In the genomic region with DNA sequence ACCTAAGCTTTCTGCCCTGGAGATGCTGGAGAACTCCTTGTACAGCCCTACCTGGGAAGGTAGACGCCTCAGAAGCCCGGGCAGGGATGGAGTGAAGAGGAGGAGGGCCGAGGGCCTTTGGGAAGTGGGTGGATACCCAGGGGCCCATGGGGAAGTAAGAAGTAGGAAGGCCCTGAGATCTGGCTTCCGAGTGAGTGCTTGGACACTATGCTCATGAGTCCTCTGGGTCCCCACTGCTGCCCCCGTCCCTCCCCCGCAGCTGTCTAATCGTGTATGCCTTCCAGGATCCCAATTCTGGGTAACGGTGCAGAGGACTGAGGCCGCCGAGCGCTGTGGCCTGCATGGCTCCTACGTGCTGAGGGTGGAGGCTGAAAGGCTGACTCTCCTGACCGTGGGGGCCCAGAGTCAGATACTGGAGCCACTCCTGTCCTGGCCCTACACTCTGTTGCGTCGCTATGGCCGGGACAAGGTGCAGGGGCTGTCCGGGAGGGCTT, we compare ENCODE assay signal across 8 cellular contexts. TPM values are rescaled to one million over a fixed set of nuclear protein-coding genes. Genes with fewer than 3 reads are reported as not detected.
DNase-seq lines count a peak whose midpoint lies in the region; ATAC-seq, FAIRE-seq and TF ChIP-seq lines count a peak whose summit lies in the region.

No MANE protein-coding gene starts in this region.

- H3K9ac ChIP-seq in BLaER1 (peak overlapping the region; percentile 82), MM.1S (ENCODE audit: low read length) (no peak overlapping the region; the same call in 1 of the 2 replicates), endothelial cell of umbilical vein (replicated peaks; ENCODE audit: extremely low read depth, insufficient read depth, low read length) (no peak overlapping the region), neural cell (ENCODE audit: low read length) (no peak overlapping the region)

- CTCF ChIA-PET in endothelial cell of umbilical vein (lab: Charles Lee), result interaction anchor here (1.9 kb wide), 2 partner anchors 30 to 32 kb away, joined by 5 to 6 read pairs; no protein-coding TSS in a partner anchor

- peaks cover 39% of the 10 kb centered on the region for H3K4me1 ChIP-seq in BLaER1
- H3K4me1 ChIP-seq in MM.1S (ENCODE audit: low read length), result peaks cover 3% of the 10 kb centered on the region; the same call in 1 of the 2 replicates
- peaks cover 6% of the 10 kb centered on the region for H3K4me1 ChIP-seq in endothelial cell of umbilical vein (ENCODE audit: control insufficient read depth, extremely low read depth, insufficient read depth, low read length)

- H3K27me3 ChIP-seq in BLaER1 (peaks cover 13% of the 10 kb centered on the region), MM.1S (replicated peaks; ENCODE audit: insufficient read depth, low read length) (peaks cover 2% of the 10 kb centered on the region), endothelial cell of umbilical vein (ENCODE audit: control insufficient read depth in 2 of 2, insufficient read depth in 2 of 2, low read length in 2 of 2) (peaks cover 0 to 2% of the 10 kb centered on the region in 2 experiments), neural cell (ENCODE audit: insufficient read depth, low read depth, low read length) (peaks cover 24% of the 10 kb centered on the region)

- no TSS peak for BruUV-seq in endothelial cell of umbilical vein (replicated peaks; lab: Mats Ljungman, UMichigan)

- TF ChIP-seq POLR2A in endothelial cell of umbilical vein (IDR thresholded peaks at IDR 0.05; ENCODE audit: low read depth, low read length), result no peak

- H3K9me3 ChIP-seq in BLaER1, result no peaks in the 10 kb centered on the region
- no peaks in the 10 kb centered on the region for H3K9me3 ChIP-seq in MM.1S (replicated peaks; ENCODE audit: insufficient read depth, low read length)
- H3K9me3 ChIP-seq in endothelial cell of umbilical vein (replicated peaks; ENCODE audit: control insufficient read depth, insufficient read depth, low read length), result no peaks in the 10 kb centered on the region
- H3K9me3 ChIP-seq in neural cell (ENCODE audit: low read length), result no peaks in the 10 kb centered on the region

- H3K9me2 ChIP-seq in MM.1S (replicated peaks; ENCODE audit: insufficient read depth, low read length) (no peaks in the 10 kb centered on the region), neural cell (ENCODE audit: insufficient read depth, low read length) (no peaks in the 10 kb centered on the region)

- DNase-seq in MM.1S (no peak), endothelial cell of umbilical vein (ENCODE audit: low read depth, low spot score) (no peak), AG20443 (ENCODE audit: low spot score) (no peak)
- no peak for DNase-seq in stimulated activated CD4-positive, alpha-beta T cell treated with anti-CD3 and anti-CD28 coated beads, Interleukin-4, amount 100 ng/mL, for 4 hours
- DNase-seq in stimulated activated CD4-positive, alpha-beta T cell treated with anti-CD3 and anti-CD28 coated beads, Interleukin-2, amount 100 ng/mL, for 24 hours, result no peak

- no peak overlapping the region for H2AFZ ChIP-seq in MM.1S (ENCODE audit: low read length)
- no peak overlapping the region for H2AFZ ChIP-seq in endothelial cell of umbilical vein (ENCODE audit: low read depth, low read length)
- H2AFZ ChIP-seq in neural cell (ENCODE audit: low read depth, low read length), result no peak overlapping the region

- no peak for FAIRE-seq in endothelial cell of umbilical vein (lab: Jason Lieb, UNC)

- H3K27ac ChIP-seq in BLaER1 (no peak overlapping the region), MM.1S (ENCODE audit: low read length) (no peak overlapping the region), endothelial cell of umbilical vein (ENCODE audit: insufficient read depth, low read depth, low read length) (no peak overlapping the region), neural cell (ENCODE audit: low read length) (no peak overlapping the region)

- H3F3A ChIP-seq in MM.1S (ENCODE audit: insufficient read depth, low read length) (no peaks in the 10 kb centered on the region), neural cell (ENCODE audit: insufficient read depth, low read length, poor library complexity, severe bottlenecking) (no peaks in the 10 kb centered on the region)

- H3K79me2 ChIP-seq in MM.1S (ENCODE audit: low read length) (peaks cover 9% of the 10 kb centered on the region; the same call in 1 of the 2 replicates), endothelial cell of umbilical vein (ENCODE audit: control insufficient read depth, insufficient read depth, low read length) (no peaks in the 10 kb centered on the region), neural cell (replicated peaks; ENCODE audit: insufficient read depth, low read length) (no peaks in the 10 kb centered on the region)

- POLR2A ChIA-PET in endothelial cell of umbilical vein (lab: Charles Lee), result no interaction called here

- H3K4me2 ChIP-seq in BLaER1 (peak overlapping the region; percentile 97), MM.1S (ENCODE audit: low read depth, low read length) (peak overlapping the region; percentile 94), endothelial cell of umbilical vein (ENCODE audit: insufficient read depth, low read length) (peak overlapping the region; percentile 69), neural cell (ENCODE audit: low read length) (no peak overlapping the region)

- TF ChIP-seq RAD21 in neural cell (conservative IDR thresholded peaks at IDR 0.05), result no peak

- peaks cover 31% of the 10 kb centered on the region for H4K20me1 ChIP-seq in BLaER1
- H4K20me1 ChIP-seq in MM.1S (ENCODE audit: insufficient read depth, low read length), result no peaks in the 10 kb centered on the region
- H4K20me1 ChIP-seq in endothelial cell of umbilical vein (replicated peaks; ENCODE audit: control insufficient read depth, extremely low read depth, insufficient read depth, low read length), result no peaks in the 10 kb centered on the region
- H4K20me1 ChIP-seq in neural cell (ENCODE audit: insufficient read depth), result no peaks in the 10 kb centered on the region

- no peak for ATAC-seq in HG03175 (IDR thresholded peaks at IDR 0.05; ENCODE audit: unreplicated experiment)

- H3K36me3 ChIP-seq in BLaER1 (peaks cover 20% of the 10 kb centered on the region), MM.1S (replicated peaks; ENCODE audit: insufficient read depth, low read length) (0 out of 2 replicates have a peak, but pooled peaks cover 2% of the 10 kb centered on the region), endothelial cell of umbilical vein (ENCODE audit: control insufficient read depth in 2 of 2, extremely low read depth in 1 of 2, insufficient read depth in 2 of 2, low read length in 2 of 2) (peaks cover 0 to 4% of the 10 kb centered on the region in 2 experiments), neural cell (ENCODE audit: insufficient read depth, low read length) (no peaks in the 10 kb centered on the region)

- no peaks in the 10 kb centered on the region for H3K9me1 ChIP-seq in endothelial cell of umbilical vein (replicated peaks; ENCODE audit: control insufficient read depth, extremely low read depth, insufficient read depth, low read length)

- intact Hi-C loops in endothelial cell of umbilical vein (cut with micrococcal nuclease), result loop anchor here (2.0 kb wide), 1 partner anchor 49 kb away; the partner anchor contains the start of gene PCGF1

- no peak for TF ChIP-seq CTCF in MM.1S (IDR thresholded peaks at IDR 0.05; ENCODE audit: low read length)
- no peak for TF ChIP-seq CTCF in endothelial cell of umbilical vein (IDR thresholded peaks at IDR 0.05; ENCODE audit: extremely low read depth in 1 of 2, insufficient read depth in 1 of 2, low read depth in 1 of 2, low read length in 2 of 2)
- no peak for TF ChIP-seq CTCF in neural cell (IDR thresholded peaks at IDR 0.05; ENCODE audit: poor library complexity, severe bottlenecking)

- H3K4me3 ChIP-seq in BLaER1, result peak overlapping the region; percentile 92
- H3K4me3 ChIP-seq in MM.1S (ENCODE audit: low read length), result peak overlapping the region; percentile 93
- H3K4me3 ChIP-seq in endothelial cell of umbilical vein (replicated peaks in 1 of 3; ENCODE audit: insufficient read depth in 1 of 3, low read depth in 1 of 3, low read length in 3 of 3), result peak overlapping the region in 2 of 3 experiments; percentile 79 to 84
- peak overlapping the region; percentile 81 for H3K4me3 ChIP-seq in neural cell (ENCODE audit: low read length)

- dilution Hi-C loops in endothelial cell of umbilical vein (cut with MboI; ENCODE audit: extremely low pct_ligation_motif_present, low sequenced_read_pairs), result no loop called here

- no peak for TF ChIP-seq EP300 in neural cell (conservative IDR thresholded peaks at IDR 0.05; ENCODE audit: poor library complexity, severe bottlenecking)

RNA-seq across cellular contexts. Expression of gene DOK1, which starts 1.1 kb away (rescaled TPM):
- 12.7 and 14.3 TPM in 2 replicates for total RNA-seq in endothelial cell of umbilical vein
- 10.4 and 13.8 TPM in 2 replicates for polyA plus RNA-seq in endothelial cell of umbilical vein
- polyA plus RNA-seq in endothelial cell of umbilical vein (2011; cell fraction: cytosol; rRNA removed), result 8.0 and 10.4 TPM in 2 replicates
- 6.9 and 7.5 TPM in 2 replicates for polyA plus RNA-seq in endothelial cell of umbilical vein (2011; cell fraction: nucleus; rRNA removed)
- 13.7 and 16.2 TPM in 2 replicates for polyA plus RNA-seq in endothelial cell of umbilical vein (2012)
- 5.2 and 9.2 TPM in 2 replicates for polyA minus RNA-seq in endothelial cell of umbilical vein
- polyA minus RNA-seq in endothelial cell of umbilical vein (2011; cell fraction: cytosol; rRNA and poly(A)+ RNA removed), result 1.4 TPM
- polyA minus RNA-seq in endothelial cell of umbilical vein (2011; cell fraction: nucleus; rRNA and poly(A)+ RNA removed), result 2.0 and 2.4 TPM in 2 replicates
- polyA plus RNA-seq in neural cell, result 0.30 and 0.79 TPM in 2 replicates
- polyA minus RNA-seq in neural cell, result 0.97 and 1.5 TPM in 2 replicates

RNA-seq across cellular contexts. Expression of gene LOXL3, which starts 1.9 kb away (rescaled TPM):
- 0.95 and 0.97 TPM in 2 replicates for total RNA-seq in endothelial cell of umbilical vein
- polyA plus RNA-seq in endothelial cell of umbilical vein, result 1.1 and 1.3 TPM in 2 replicates
- 0.76 and 0.83 TPM in 2 replicates for polyA plus RNA-seq in endothelial cell of umbilical vein (2011; cell fraction: cytosol; rRNA removed)
- polyA plus RNA-seq in endothelial cell of umbilical vein (2011; cell fraction: nucleus; rRNA removed), result 2.1 and 2.8 TPM in 2 replicates
- polyA plus RNA-seq in endothelial cell of umbilical vein (2012), result 1.4 and 1.5 TPM in 2 replicates
- polyA minus RNA-seq in endothelial cell of umbilical vein, result 0.62 and 1.0 TPM in 2 replicates
- polyA minus RNA-seq in endothelial cell of umbilical vein (2011; cell fraction: cytosol; rRNA and poly(A)+ RNA removed), result not detected
- polyA minus RNA-seq in endothelial cell of umbilical vein (2011; cell fraction: nucleus; rRNA and poly(A)+ RNA removed), result 0.43 and 0.72 TPM in 2 replicates
- polyA plus RNA-seq in neural cell, result 17.1 and 20.1 TPM in 2 replicates
- 5.4 and 6.1 TPM in 2 replicates for polyA minus RNA-seq in neural cell

RNA-seq across cellular contexts. Expression of gene HTRA2, which starts 25.9 kb away (rescaled TPM):
- total RNA-seq in endothelial cell of umbilical vein, result 32.6 and 34.3 TPM in 2 replicates
- polyA plus RNA-seq in endothelial cell of umbilical vein (52.8 and 54.1 TPM in 2 replicates), neural cell (126 and 141 TPM in 2 replicates)
- polyA plus RNA-seq in endothelial cell of umbilical vein (2011; cell fraction: cytosol; rRNA removed), result 40.1 and 41.8 TPM in 2 replicates
- 75.8 and 82.4 TPM in 2 replicates for polyA plus RNA-seq in endothelial cell of umbilical vein (2011; cell fraction: nucleus; rRNA removed)
- polyA plus RNA-seq in endothelial cell of umbilical vein (2012), result 36.4 and 39.5 TPM in 2 replicates
- polyA minus RNA-seq in endothelial cell of umbilical vein (40.2 and 45.8 TPM in 2 replicates), neural cell (53.6 and 55.3 TPM in 2 replicates)
- polyA minus RNA-seq in endothelial cell of umbilical vein (2011; cell fraction: cytosol; rRNA and poly(A)+ RNA removed), result 19.7 TPM
- 12.8 and 15.3 TPM in 2 replicates for polyA minus RNA-seq in endothelial cell of umbilical vein (2011; cell fraction: nucleus; rRNA and poly(A)+ RNA removed)

RNA-seq across cellular contexts. Expression of gene AUP1, which starts 26.2 kb away (rescaled TPM):
- 103 and 109 TPM in 2 replicates for total RNA-seq in endothelial cell of umbilical vein
- polyA plus RNA-seq in endothelial cell of umbilical vein, result 187 and 203 TPM in 2 replicates
- 135 and 136 TPM in 2 replicates for polyA plus RNA-seq in endothelial cell of umbilical vein (2011; cell fraction: cytosol; rRNA removed)
- polyA plus RNA-seq in endothelial cell of umbilical vein (2011; cell fraction: nucleus; rRNA removed), result 688 and 725 TPM in 2 replicates
- 94.6 and 97.7 TPM in 2 replicates for polyA plus RNA-seq in endothelial cell of umbilical vein (2012)
- 75.9 and 98.4 TPM in 2 replicates for polyA minus RNA-seq in endothelial cell of umbilical vein
- polyA minus RNA-seq in endothelial cell of umbilical vein (2011; cell fraction: cytosol; rRNA and poly(A)+ RNA removed), result 117 TPM
- polyA minus RNA-seq in endothelial cell of umbilical vein (2011; cell fraction: nucleus; rRNA and poly(A)+ RNA removed), result 108 and 112 TPM in 2 replicates
- polyA plus RNA-seq in neural cell, result 153 and 163 TPM in 2 replicates
- polyA minus RNA-seq in neural cell, result 48.7 and 48.9 TPM in 2 replicates

RNA-seq across cellular contexts. Expression of gene DQX1, which starts 29.6 kb away (rescaled TPM):
- 0.44 and 0.69 TPM in 2 replicates for total RNA-seq in endothelial cell of umbilical vein
- polyA plus RNA-seq in endothelial cell of umbilical vein (0.03 and 0.06 TPM in 2 replicates), neural cell (0.59 and 0.78 TPM in 2 replicates)
- polyA plus RNA-seq in endothelial cell of umbilical vein (2011; cell fraction: cytosol; rRNA removed), result 0.13 TPM in 1 of 2 replicates, not detected in the other
- 1.2 TPM in 2 replicates for polyA plus RNA-seq in endothelial cell of umbilical vein (2011; cell fraction: nucleus; rRNA removed)
- not detected in 2 replicates for polyA plus RNA-seq in endothelial cell of umbilical vein (2012)
- polyA minus RNA-seq in endothelial cell of umbilical vein (not detected in 2 replicates), neural cell (0.35 and 0.49 TPM in 2 replicates)
- not detected for polyA minus RNA-seq in endothelial cell of umbilical vein (2011; cell fraction: cytosol; rRNA and poly(A)+ RNA removed)
- polyA minus RNA-seq in endothelial cell of umbilical vein (2011; cell fraction: nucleus; rRNA and poly(A)+ RNA removed), result 0.19 TPM in 1 of 2 replicates, not detected in the other
